Comparison of ENCODE assay signal across 21 cellular contexts in the genomic region with DNA sequence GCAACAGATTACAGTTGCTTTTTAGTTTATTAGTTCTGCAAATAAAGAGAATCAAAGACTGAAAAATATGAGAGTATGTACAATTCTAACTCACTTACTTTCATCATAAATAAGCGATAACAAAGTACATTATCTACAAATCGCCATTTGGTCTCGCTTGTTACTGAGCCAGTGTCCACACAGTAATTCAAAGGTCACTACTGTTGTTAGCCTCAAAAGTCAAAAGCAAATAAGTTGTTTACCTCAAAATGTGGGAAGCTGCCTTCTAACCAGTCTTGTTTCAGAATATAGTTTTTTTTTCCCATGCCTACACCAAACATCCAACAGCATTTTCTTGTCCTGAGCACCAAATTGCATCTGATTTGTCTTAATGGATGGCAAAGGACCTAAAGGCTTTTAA.
DNase-seq lines count a peak whose midpoint lies in the region; ATAC-seq, FAIRE-seq and TF ChIP-seq lines count a peak whose summit lies in the region.
"Had no signal": no experiment of that assay in that cellular context is flagged by ENCODE, and none has a peak within 500 bp of the region (broad histone marks: within the 10 kb centered on the region; RNA-seq: fewer than 3 reads in every experiment).

No MANE protein-coding gene starts in this region.

- no peaks in the 10 kb centered on the region for H3F3A ChIP-seq in neural progenitor cell (ENCODE audit: low read depth)

- peaks cover 5% of the 10 kb centered on the region for H3K27me3 Mint-ChIP-seq in neural progenitor cell (ENCODE audit: insufficient read depth, low read depth)

- no peaks in the 10 kb centered on the region for H3K4me1 Mint-ChIP-seq in neural progenitor cell
- H3K4me1 Mint-ChIP-seq: CD4-positive, alpha-beta memory T cell had no signal

- no peak for TF ChIP-seq CTCF in VCaP (conservative IDR thresholded peaks at IDR 0.05)
- no peak for TF ChIP-seq CTCF in liver (IDR thresholded peaks at IDR 0.05; ENCODE audit: low read depth, low read length, missing input control)
- TF ChIP-seq CTCF in neural progenitor cell (IDR thresholded peaks at IDR 0.05), result no peak

- H3K36me3 ChIP-seq in liver (ENCODE audit: control insufficient read depth in 4 of 4, insufficient read depth in 3 of 4, low read depth in 1 of 4, low read length in 3 of 4) (peaks cover 0 to 2% (median 0%) of the 10 kb centered on the region in 4 donors), neural progenitor cell (no peaks in the 10 kb centered on the region)
- H3K36me3 ChIP-seq: HAP-1 had no signal

- H4K20me1 ChIP-seq in neural progenitor cell (ENCODE audit: low read depth), result no peaks in the 10 kb centered on the region

- H3K9me3 Mint-ChIP-seq in neural progenitor cell, result no peaks in the 10 kb centered on the region
- H3K9me3 Mint-ChIP-seq: CD4-positive, alpha-beta memory T cell had no signal

- no peak overlapping the region for H3K4me2 ChIP-seq in neural progenitor cell
- H3K4me2 ChIP-seq: A549 had no signal

- H3K79me2 ChIP-seq in neural progenitor cell (ENCODE audit: low read depth), result no peaks in the 10 kb centered on the region

- H3K4me3 ChIP-seq in liver (ENCODE audit: low read depth in 1 of 3, low read length in 3 of 3) (no peak overlapping the region), neural progenitor cell (no peak overlapping the region)
- H3K4me3 ChIP-seq: A549, HAP-1 had no signal

- H2AFZ ChIP-seq in neural progenitor cell (replicated peaks), result no peak overlapping the region

- FAIRE-seq in GM12892 (lab: Jason Lieb, UNC), result no peak
- FAIRE-seq: A549, GM12891, H54 had no signal

- no peaks in the 10 kb centered on the region for H3K36me3 Mint-ChIP-seq in neural progenitor cell
- H3K36me3 Mint-ChIP-seq: CD4-positive, alpha-beta memory T cell had no signal

- intact Hi-C loops in left colon (cut with DNase I, micrococcal nuclease), result no loop called here

- H3K9ac ChIP-seq in liver (ENCODE audit: low read depth in 1 of 2, low read length in 2 of 2) (no peak overlapping the region), neural progenitor cell (no peak overlapping the region)

- no peak for TF ChIP-seq POLR2A in GM12892 (IDR thresholded peaks at IDR 0.05; ENCODE audit: low read depth, low read length)

- WGBS in liver, result 29% methylated on average over 3 of the region's 3 CpGs

- H3K4me1 ChIP-seq in liver (ENCODE audit: control insufficient read depth in 4 of 4, insufficient read depth in 4 of 4, low read length in 3 of 4) (peaks cover 0 to 5% (median 0%) of the 10 kb centered on the region in 4 donors), neural progenitor cell (no peaks in the 10 kb centered on the region)
- H3K4me1 ChIP-seq: A549, HAP-1 had no signal

- H3K27ac ChIP-seq in VCaP, result peak overlapping the region; percentile 11
- H3K27ac ChIP-seq in liver (ENCODE audit: low read depth in 1 of 2, low read length in 2 of 2), result peak overlapping the region; percentile 52 to 66
- no peak overlapping the region for H3K27ac ChIP-seq in neural progenitor cell
- H3K27ac ChIP-seq: A549 had no signal

- peak; percentile 39 for ATAC-seq in left colon
- ATAC-seq: A549 had no signal

- H3K27me3 ChIP-seq in liver (ENCODE audit: control insufficient read depth in 4 of 4, insufficient read depth in 4 of 4, low read length in 3 of 4) (no peaks in the 10 kb centered on the region), neural progenitor cell (no peaks in the 10 kb centered on the region)

- H3K9me3 ChIP-seq in liver (ENCODE audit: control insufficient read depth in 4 of 4, low read length in 3 of 4), result no peaks in the 10 kb centered on the region
- no peaks in the 10 kb centered on the region for H3K9me3 ChIP-seq in neural progenitor cell (ENCODE audit: low read depth)
- H3K9me3 ChIP-seq: A549, HAP-1 had no signal

- peak in 1 of 2 donors; percentile 36 for TF ChIP-seq RAD21 in liver (IDR thresholded peaks at IDR 0.05)

- DNase-seq in HuH-7 (ENCODE audit: low spot score), result peak; percentile 4
- no peak for DNase-seq in left colon
- no peak for DNase-seq in NCI-H1105 (lab: John Stamatoyannopoulos, UW)
- no peak for DNase-seq in GM12892 (ENCODE audit: insufficient read length)
- DNase-seq in neural progenitor cell (ENCODE audit: low spot score), result no peak
- no peak for DNase-seq in midbrain (lab: John Stamatoyannopoulos, UW)
- DNase-seq: 8988T; C1 segment of cervical spinal cord; Calu3; CD4-positive, alpha-beta memory T cell; COR-L47; DMS53; DMS79 treated with DMSO at 0.1 percent for 48 hours; GF-D8; GOT3 had no signal

- no peak overlapping the region for H3K27ac Mint-ChIP-seq in neural progenitor cell
- H3K27ac Mint-ChIP-seq: CD4-positive, alpha-beta memory T cell had no signal

- H3K4me3 Mint-ChIP-seq in neural progenitor cell, result no peak overlapping the region
- H3K4me3 Mint-ChIP-seq: CD4-positive, alpha-beta memory T cell had no signal

TF ChIP-seq in liver, 16 proteins besides CTCF, POLR2A, EP300 and RAD21:
- no peak for TF ChIP-seq EGR1 (IDR thresholded peaks at IDR 0.05; ENCODE audit: low read depth in 2 of 2)
- TF ChIP-seq, protein P1, sequence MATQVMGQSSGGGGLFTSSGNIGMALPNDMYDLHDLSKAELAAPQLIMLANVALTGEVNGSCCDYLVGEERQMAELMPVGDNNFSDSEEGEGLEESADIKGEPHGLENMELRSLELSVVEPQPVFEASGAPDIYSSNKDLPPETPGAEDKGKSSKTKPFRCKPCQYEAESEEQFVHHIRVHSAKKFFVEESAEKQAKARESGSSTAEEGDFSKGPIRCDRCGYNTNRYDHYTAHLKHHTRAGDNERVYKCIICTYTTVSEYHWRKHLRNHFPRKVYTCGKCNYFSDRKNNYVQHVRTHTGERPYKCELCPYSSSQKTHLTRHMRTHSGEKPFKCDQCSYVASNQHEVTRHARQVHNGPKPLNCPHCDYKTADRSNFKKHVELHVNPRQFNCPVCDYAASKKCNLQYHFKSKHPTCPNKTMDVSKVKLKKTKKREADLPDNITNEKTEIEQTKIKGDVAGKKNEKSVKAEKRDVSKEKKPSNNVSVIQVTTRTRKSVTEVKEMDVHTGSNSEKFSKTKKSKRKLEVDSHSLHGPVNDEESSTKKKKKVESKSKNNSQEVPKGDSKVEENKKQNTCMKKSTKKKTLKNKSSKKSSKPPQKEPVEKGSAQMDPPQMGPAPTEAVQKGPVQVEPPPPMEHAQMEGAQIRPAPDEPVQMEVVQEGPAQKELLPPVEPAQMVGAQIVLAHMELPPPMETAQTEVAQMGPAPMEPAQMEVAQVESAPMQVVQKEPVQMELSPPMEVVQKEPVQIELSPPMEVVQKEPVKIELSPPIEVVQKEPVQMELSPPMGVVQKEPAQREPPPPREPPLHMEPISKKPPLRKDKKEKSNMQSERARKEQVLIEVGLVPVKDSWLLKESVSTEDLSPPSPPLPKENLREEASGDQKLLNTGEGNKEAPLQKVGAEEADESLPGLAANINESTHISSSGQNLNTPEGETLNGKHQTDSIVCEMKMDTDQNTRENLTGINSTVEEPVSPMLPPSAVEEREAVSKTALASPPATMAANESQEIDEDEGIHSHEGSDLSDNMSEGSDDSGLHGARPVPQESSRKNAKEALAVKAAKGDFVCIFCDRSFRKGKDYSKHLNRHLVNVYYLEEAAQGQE (IDR thresholded peaks at IDR 0.05), result peak; percentile 13
- peak in 1 of 2 donors; percentile 23 for TF ChIP-seq JUND (IDR thresholded peaks at IDR 0.05)
- TF ChIP-seq, protein P2, sequence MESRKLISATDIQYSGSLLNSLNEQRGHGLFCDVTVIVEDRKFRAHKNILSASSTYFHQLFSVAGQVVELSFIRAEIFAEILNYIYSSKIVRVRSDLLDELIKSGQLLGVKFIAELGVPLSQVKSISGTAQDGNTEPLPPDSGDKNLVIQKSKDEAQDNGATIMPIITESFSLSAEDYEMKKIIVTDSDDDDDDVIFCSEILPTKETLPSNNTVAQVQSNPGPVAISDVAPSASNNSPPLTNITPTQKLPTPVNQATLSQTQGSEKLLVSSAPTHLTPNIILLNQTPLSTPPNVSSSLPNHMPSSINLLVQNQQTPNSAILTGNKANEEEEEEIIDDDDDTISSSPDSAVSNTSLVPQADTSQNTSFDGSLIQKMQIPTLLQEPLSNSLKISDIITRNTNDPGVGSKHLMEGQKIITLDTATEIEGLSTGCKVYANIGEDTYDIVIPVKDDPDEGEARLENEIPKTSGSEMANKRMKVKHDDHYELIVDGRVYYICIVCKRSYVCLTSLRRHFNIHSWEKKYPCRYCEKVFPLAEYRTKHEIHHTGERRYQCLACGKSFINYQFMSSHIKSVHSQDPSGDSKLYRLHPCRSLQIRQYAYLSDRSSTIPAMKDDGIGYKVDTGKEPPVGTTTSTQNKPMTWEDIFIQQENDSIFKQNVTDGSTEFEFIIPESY (IDR thresholded peaks at IDR 0.05), result peak; percentile 45
- peak; percentile 89 for TF ChIP-seq SP1 (IDR thresholded peaks at IDR 0.05)
- TF ChIP-seq YY1 (IDR thresholded peaks at IDR 0.05), result peak; percentile 91
- no peak for TF ChIP-seq NR2F2 (IDR thresholded peaks at IDR 0.05)
- no peak for TF ChIP-seq FOXA1 (IDR thresholded peaks at IDR 0.05)
- peak; percentile 84 for TF ChIP-seq HNF4A (conservative IDR thresholded peaks at IDR 0.05)
- peak; percentile 58 to 59 for TF ChIP-seq RXRA (IDR thresholded peaks at IDR 0.05)
- TF ChIP-seq TAF1 (conservative IDR thresholded peaks at IDR 0.05), result no peak
- TF ChIP-seq HNF4G (IDR thresholded peaks at IDR 0.05), result peak; percentile 34
- TF ChIP-seq FOXA2 (IDR thresholded peaks at IDR 0.05), result peak; percentile 84
